In the genomic region with DNA sequence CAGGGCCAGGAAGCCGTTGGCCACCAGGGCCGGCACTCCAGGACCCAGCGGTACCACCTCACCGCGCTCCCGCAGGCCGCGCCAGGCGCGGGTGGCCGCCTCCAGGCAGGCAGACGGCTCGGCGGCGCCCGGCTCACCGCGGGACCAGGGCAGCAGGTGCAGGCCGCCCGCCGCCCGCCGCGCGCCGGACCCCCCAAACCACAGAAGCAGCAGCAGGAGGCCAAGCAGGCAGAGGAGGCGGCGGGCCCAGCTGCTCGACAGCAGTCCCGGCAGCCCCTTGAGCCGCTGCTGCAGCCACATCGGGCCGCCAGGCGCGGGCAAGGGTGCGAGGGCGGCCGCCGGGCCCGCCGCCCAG, we compare ENCODE assay signal across 1 cellular context.
TF ChIP-seq lines count a peak whose summit lies in the region.

No MANE protein-coding gene starts in this region.

TF ChIP-seq in endothelial cell of umbilical vein, 7 proteins besides CTCF, POLR2A, EP300 and RAD21:
- TF ChIP-seq JUN (IDR thresholded peaks at IDR 0.05; ENCODE audit: borderline replicate concordance, insufficient read depth, insufficient read length, low read depth), result no peak
- no peak for TF ChIP-seq GATA2 (IDR thresholded peaks at IDR 0.05; ENCODE audit: insufficient read depth, insufficient read length, low read depth, low read length)
- TF ChIP-seq FOS (IDR thresholded peaks at IDR 0.05; ENCODE audit: borderline replicate concordance, insufficient read depth, low read length), result no peak
- TF ChIP-seq, protein P1, sequence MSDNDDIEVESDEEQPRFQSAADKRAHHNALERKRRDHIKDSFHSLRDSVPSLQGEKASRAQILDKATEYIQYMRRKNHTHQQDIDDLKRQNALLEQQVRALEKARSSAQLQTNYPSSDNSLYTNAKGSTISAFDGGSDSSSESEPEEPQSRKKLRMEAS (IDR thresholded peaks at IDR 0.05; ENCODE audit: insufficient read depth, insufficient read length), result no peak
- TF ChIP-seq POLR2AphosphoS5 (IDR thresholded peaks at IDR 0.05; ENCODE audit: insufficient read depth, low read depth, low read length), result no peak
- TF ChIP-seq EZH2 (IDR thresholded peaks at IDR 0.05; ENCODE audit: borderline replicate concordance, low read depth, low read length, severe bottlenecking), result no peak
- no peak for TF ChIP-seq MYC (IDR thresholded peaks at IDR 0.05; ENCODE audit: low read depth, low read length)
